1 cellular context compared by ENCODE assay signal in the genomic region with DNA sequence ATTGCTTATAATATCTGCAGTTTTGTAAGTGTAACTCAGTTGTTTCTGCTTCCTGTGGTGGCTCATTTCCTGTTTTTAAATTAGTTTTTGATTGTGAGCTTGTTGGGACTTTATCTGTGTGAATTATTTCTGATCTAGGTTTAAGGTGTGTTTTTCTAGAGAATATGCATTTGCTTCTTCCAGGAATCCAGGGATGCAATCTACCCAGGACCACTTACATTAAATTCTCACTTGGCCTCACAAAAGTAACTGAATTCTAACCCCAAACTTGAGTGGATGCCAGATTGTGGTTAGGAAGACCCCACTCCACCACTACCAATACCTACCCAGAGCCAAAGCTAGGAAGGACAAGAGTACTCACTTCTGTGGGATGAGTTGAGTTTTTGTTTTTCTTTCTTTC.
TF ChIP-seq lines count a peak whose summit lies in the region.

No MANE protein-coding gene starts in this region.

TF ChIP-seq in IMR-90, 13 proteins besides CTCF, POLR2A, EP300 and RAD21:
- TF ChIP-seq MXI1 (IDR thresholded peaks at IDR 0.05; ENCODE audit: borderline replicate concordance, low read depth, low read length) (no peak), MAFK (IDR thresholded peaks at IDR 0.05; ENCODE audit: low read depth, low read length) (no peak), FOS (IDR thresholded peaks at IDR 0.05; ENCODE audit: low read depth, low read length) (no peak)
- TF ChIP-seq, protein P1, sequence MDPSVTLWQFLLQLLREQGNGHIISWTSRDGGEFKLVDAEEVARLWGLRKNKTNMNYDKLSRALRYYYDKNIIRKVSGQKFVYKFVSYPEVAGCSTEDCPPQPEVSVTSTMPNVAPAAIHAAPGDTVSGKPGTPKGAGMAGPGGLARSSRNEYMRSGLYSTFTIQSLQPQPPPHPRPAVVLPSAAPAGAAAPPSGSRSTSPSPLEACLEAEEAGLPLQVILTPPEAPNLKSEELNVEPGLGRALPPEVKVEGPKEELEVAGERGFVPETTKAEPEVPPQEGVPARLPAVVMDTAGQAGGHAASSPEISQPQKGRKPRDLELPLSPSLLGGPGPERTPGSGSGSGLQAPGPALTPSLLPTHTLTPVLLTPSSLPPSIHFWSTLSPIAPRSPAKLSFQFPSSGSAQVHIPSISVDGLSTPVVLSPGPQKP (IDR thresholded peaks at IDR 0.05; ENCODE audit: borderline replicate concordance, low read depth, low read length), result no peak
